In genomic region chr7:101733713-101734475, GRCh38 we compare ENCODE assay signal across 8 cellular contexts.
A peak's percentile ranks its signal among the peaks of the same experiment; 100 is the strongest.
DNase-seq lines count a peak whose midpoint lies in the region; ATAC-seq and TF ChIP-seq lines count a peak whose summit lies in the region.

No MANE protein-coding gene starts in this region.

- H3K4me1 ChIP-seq in lung (ENCODE audit: control insufficient read depth in 2 of 2, insufficient read depth in 2 of 2, low read length in 2 of 2) (peaks cover 0 to 8% of the 10 kb centered on the region in 2 donors), vagina (peaks cover 15% of the 10 kb centered on the region)

- H3K36me3 ChIP-seq in lung (ENCODE audit: control insufficient read depth in 2 of 2, insufficient read depth in 2 of 2, low read length in 2 of 2) (no peaks in the 10 kb centered on the region), vagina (no peaks in the 10 kb centered on the region)

- no peak for TF ChIP-seq POLR2A in vagina (IDR thresholded peaks at IDR 0.05)

- DNase-seq in GM04504 (ENCODE audit: low read depth): peak; percentile 23
- DNase-seq in NCI-H146 (lab: John Stamatoyannopoulos, UW): peak; percentile 63
- DNase-seq in MCF 10A (ENCODE audit: unreplicated experiment): peak; percentile 63
- peak; percentile 54 for DNase-seq in lung (ENCODE audit: low spot score)
- no peak for DNase-seq in vagina (ENCODE audit: extremely low spot score in 2 of 2)
- no peak for DNase-seq in stimulated activated CD4-positive, alpha-beta T cell treated with anti-CD3 and anti-CD28 coated beads, Interleukin-4, amount 100 ng/mL, for 4 hours
- DNase-seq in NCI-H1436 treated with DMSO at 0.1 percent for 48 hours (lab: John Stamatoyannopoulos, UW): no peak

- TF ChIP-seq CTCF in MCF 10A (IDR thresholded peaks at IDR 0.05; ENCODE audit: unreplicated experiment) (no peak), lung (IDR thresholded peaks at IDR 0.05; ENCODE audit: control extremely low read depth, extremely low read depth) (no peak), vagina (IDR thresholded peaks at IDR 0.05) (no peak)

- peak overlapping the region in 1 of 2 donors; percentile 80 for H3K27ac ChIP-seq in lung (ENCODE audit: low read depth in 1 of 2, low read length in 1 of 2)
- no peak overlapping the region for H3K27ac ChIP-seq in vagina

- no TSS peak for BruUV-seq in MCF 10A (replicated peaks; lab: Mats Ljungman, UMichigan)

- ATAC-seq in lung (ENCODE audit: insufficient read depth, low FRiP score) (peak; percentile 68), HG02588 (IDR thresholded peaks at IDR 0.05; ENCODE audit: unreplicated experiment) (no peak)

- peak overlapping the region; percentile 23 for H3K4me3 Mint-ChIP-seq in MCF 10A (ENCODE audit: unreplicated experiment)

- intact Hi-C loops in MCF 10A (cut with micrococcal nuclease) (no loop called here), vagina (cut with DNase I) (no loop called here)

- no peaks in the 10 kb centered on the region for H3K36me3 Mint-ChIP-seq in MCF 10A (ENCODE audit: insufficient read depth, unreplicated experiment)

- CTCF ChIA-PET in MCF 10A (lab: Yijun Ruan, JAX): no interaction called here

- POLR2A ChIA-PET in MCF 10A (lab: Yijun Ruan, JAX): interaction anchor here (0.6 to 1.4 kb wide), 3 partner anchors 15 to 844 kb away, joined by 3 read pairs; partner anchors contain the start of gene UFSP1

- peaks cover 8% of the 10 kb centered on the region for H3K4me1 Mint-ChIP-seq in MCF 10A (ENCODE audit: insufficient read depth, unreplicated experiment)

- 20 to 29% methylated on average over 24 of the region's 24 CpGs for WGBS in lung, 2 donors

- H3K9me3 ChIP-seq in lung (ENCODE audit: control insufficient read depth in 2 of 2, insufficient read depth in 1 of 2, low read length in 1 of 2) (no peaks in the 10 kb centered on the region), vagina (no peaks in the 10 kb centered on the region)

- H3K27me3 Mint-ChIP-seq in MCF 10A (ENCODE audit: insufficient read depth, unreplicated experiment): no peaks in the 10 kb centered on the region

- H3K4me3 ChIP-seq in lung (peak overlapping the region; percentile 43), vagina (peak overlapping the region; percentile 31 to 36)

- no peaks in the 10 kb centered on the region for H3K9me3 Mint-ChIP-seq in MCF 10A (ENCODE audit: unreplicated experiment)

- H3K27ac Mint-ChIP-seq in MCF 10A (ENCODE audit: low read depth, unreplicated experiment): peak overlapping the region; percentile 46

- H3K27me3 ChIP-seq in lung (ENCODE audit: control insufficient read depth, insufficient read depth) (no peaks in the 10 kb centered on the region), vagina (no peaks in the 10 kb centered on the region)

Comparison
In these comparisons a context has a peak if more than half of its experiments do, and no peak if none do; other contexts are left out.
1. DNase-seq: peak in GM04504 (single experiment), NCI-H146 (single experiment), MCF 10A (single experiment) and lung (single experiment); none in vagina (0 of 2), stimulated activated CD4-positive, alpha-beta T cell treated with anti-CD3 and anti-CD28 coated beads, Interleukin-4, amount 100 ng/mL, for 4 hours (0 of 2) and NCI-H1436 treated with DMSO at 0.1 percent for 48 hours (single experiment).